In genomic region chrX:1380672-1381233, GRCh38 we compare ENCODE assay signal across 11 cellular contexts. TPM values are rescaled to one million over a fixed set of nuclear protein-coding genes. Genes with fewer than 3 reads are reported as not detected.
DNase-seq lines count a peak whose midpoint lies in the region; ATAC-seq and TF ChIP-seq lines count a peak whose summit lies in the region.
"Had no signal": no experiment of that assay in that cellular context is flagged by ENCODE, and none has a peak within 500 bp of the region (broad histone marks: within the 10 kb centered on the region; RNA-seq: fewer than 3 reads in every experiment).

No MANE protein-coding gene starts in this region.

- no peaks in the 10 kb centered on the region for H3K9me3 Mint-ChIP-seq in CD8-positive, alpha-beta T cell
- peaks cover 0 to 6% (median 0%) of the 10 kb centered on the region in 11 donors for H3K9me3 Mint-ChIP-seq in naive thymus-derived CD4-positive, alpha-beta T cell

- intact Hi-C loops in CD8-positive, alpha-beta T cell (cut with DNase I, micrococcal nuclease), result no loop called here
- intact Hi-C loops in naive thymus-derived CD4-positive, alpha-beta T cell (cut with micrococcal nuclease), result no loop called here

- H3K27me3 Mint-ChIP-seq in CD8-positive, alpha-beta T cell (ENCODE audit: low read depth), result no peaks in the 10 kb centered on the region
- H3K27me3 Mint-ChIP-seq in naive thymus-derived CD4-positive, alpha-beta T cell, result no peaks in the 10 kb centered on the region

- CTCF ChIA-PET in CD8-positive, alpha-beta T cell (lab: Charles Lee), result no interaction called here
- CTCF ChIA-PET in naive thymus-derived CD4-positive, alpha-beta T cell (lab: Charles Lee), result no interaction called here

- in situ Hi-C loops in GM13976 (cut with MboI; ENCODE audit: low sequenced_read_pairs, unreplicated experiment), result loop anchor here (10.0 kb wide), 1 partner anchor 126 kb away; no protein-coding TSS in a partner anchor

- no peak overlapping the region for H3K27ac ChIP-seq in CD8-positive, alpha-beta T cell (ENCODE audit: low read depth, low read length)
- H3K27ac ChIP-seq in VCaP, result peak overlapping the region; percentile 14; the same call in 1 of the 2 replicates
- H3K27ac ChIP-seq in naive thymus-derived CD4-positive, alpha-beta T cell (ENCODE audit: low read depth, low read length), result no peak overlapping the region
- H3K27ac ChIP-seq: breast epithelium had no signal

- POLR2A ChIA-PET in CD8-positive, alpha-beta T cell (lab: Charles Lee), result no interaction called here
- POLR2A ChIA-PET in naive thymus-derived CD4-positive, alpha-beta T cell (lab: Charles Lee), result no interaction called here

- H3K36me3 Mint-ChIP-seq in CD8-positive, alpha-beta T cell, result peaks cover 22% of the 10 kb centered on the region
- peaks cover 0 to 16% (median 11%) of the 10 kb centered on the region in 5 donors for H3K36me3 Mint-ChIP-seq in naive thymus-derived CD4-positive, alpha-beta T cell

- peaks cover 5% of the 10 kb centered on the region for H3K36me3 ChIP-seq in CD8-positive, alpha-beta T cell (ENCODE audit: insufficient read depth, low read length)
- peaks cover 0 to 25% (median 0%) of the 10 kb centered on the region in 3 experiments for H3K36me3 ChIP-seq in naive thymus-derived CD4-positive, alpha-beta T cell (ENCODE audit: control insufficient read depth in 2 of 3, insufficient read depth in 3 of 3, low read length in 3 of 3)
- H3K36me3 ChIP-seq: breast epithelium had no signal

- H3K27me3 ChIP-seq in CD8-positive, alpha-beta T cell (ENCODE audit: insufficient read depth, low read length), result no peaks in the 10 kb centered on the region
- H3K27me3 ChIP-seq in naive thymus-derived CD4-positive, alpha-beta T cell (ENCODE audit: control insufficient read depth in 2 of 2, insufficient read depth in 2 of 2, low read length in 2 of 2), result no peaks in the 10 kb centered on the region
- H3K27me3 ChIP-seq: breast epithelium had no signal

- no peak for TF ChIP-seq CTCF in CD8-positive, alpha-beta T cell (IDR thresholded peaks at IDR 0.05)
- no peak for TF ChIP-seq CTCF in GM13976 (IDR thresholded peaks at IDR 0.05; ENCODE audit: borderline replicate concordance, control extremely low read depth, extremely low read depth, insufficient read depth, missing control alignments)
- TF ChIP-seq CTCF in VCaP (conservative IDR thresholded peaks at IDR 0.05), result no peak

- H3K4me3 ChIP-seq in CD8-positive, alpha-beta T cell (ENCODE audit: low read depth, low read length), result no peak overlapping the region
- H3K4me3 ChIP-seq in naive thymus-derived CD4-positive, alpha-beta T cell (ENCODE audit: low read length), result no peak overlapping the region
- H3K4me3 ChIP-seq: breast epithelium had no signal

- H3K4me1 Mint-ChIP-seq in CD8-positive, alpha-beta T cell (ENCODE audit: low read depth), result peaks cover 5% of the 10 kb centered on the region
- peaks cover 0 to 6% (median 4%) of the 10 kb centered on the region in 7 donors for H3K4me1 Mint-ChIP-seq in naive thymus-derived CD4-positive, alpha-beta T cell

- no peaks in the 10 kb centered on the region for H3K9me3 ChIP-seq in CD8-positive, alpha-beta T cell (ENCODE audit: low read length)
- H3K9me3 ChIP-seq in naive thymus-derived CD4-positive, alpha-beta T cell (ENCODE audit: control insufficient read depth in 2 of 3, low read length in 3 of 3), result no peaks in the 10 kb centered on the region
- H3K9me3 ChIP-seq: breast epithelium had no signal

- peak; percentile 21 for ATAC-seq in CD8-positive, alpha-beta T cell
- ATAC-seq in naive thymus-derived CD4-positive, alpha-beta T cell, result peak; percentile 5
- no peak for ATAC-seq in HG02610 (IDR thresholded peaks at IDR 0.05; ENCODE audit: unreplicated experiment)
- no peak for ATAC-seq in HG03571 (IDR thresholded peaks at IDR 0.05; ENCODE audit: unreplicated experiment)

- H3K4me1 ChIP-seq in CD8-positive, alpha-beta T cell (ENCODE audit: insufficient read depth, low read length), result no peaks in the 10 kb centered on the region
- no peaks in the 10 kb centered on the region for H3K4me1 ChIP-seq in naive thymus-derived CD4-positive, alpha-beta T cell (ENCODE audit: control insufficient read depth in 2 of 2, insufficient read depth in 2 of 2, low read length in 2 of 2)
- H3K4me1 ChIP-seq: breast epithelium had no signal

- no peak overlapping the region for H3K4me3 Mint-ChIP-seq in CD8-positive, alpha-beta T cell
- H3K4me3 Mint-ChIP-seq in naive thymus-derived CD4-positive, alpha-beta T cell, result no peak overlapping the region

- no peak for DNase-seq in CD8-positive, alpha-beta T cell
- DNase-seq in GM13976 (ENCODE audit: low spot score) (peak; percentile 34), NCI-H526 (lab: John Stamatoyannopoulos, UW) (no peak), SW480 (ENCODE audit: low spot score) (no peak)
- DNase-seq in naive thymus-derived CD4-positive, alpha-beta T cell, result no peak
- DNase-seq: DMS153, NCI-H510A had no signal

- H3K27ac Mint-ChIP-seq in CD8-positive, alpha-beta T cell, result no peak overlapping the region
- peak overlapping the region in 1 of 9 donors; percentile 43 for H3K27ac Mint-ChIP-seq in naive thymus-derived CD4-positive, alpha-beta T cell

RNA-seq across cellular contexts. Expression of gene SLC25A6, which starts 11.2 kb away (rescaled TPM):
- 100 to 1,000 TPM; 382 to 404 TPM for total RNA-seq in CD8-positive, alpha-beta T cell
- total RNA-seq in naive thymus-derived CD4-positive, alpha-beta T cell, result 100 to 1,000 TPM; 238 to 341 (median 270) TPM
- polyA plus RNA-seq in naive thymus-derived CD4-positive, alpha-beta T cell, result 100 to 1,000 TPM; 467 to 597 TPM

RNA-seq across cellular contexts. Expression of gene IL3RA, which starts 44.2 kb away (rescaled TPM):
- total RNA-seq in CD8-positive, alpha-beta T cell, result 1 to 10 TPM in 1 of 2 experiments, under 1 TPM in 1; 0.94 to 1.1 TPM
- 10 to 100 TPM in 2 of 5 experiments, 1 to 10 TPM in 1, not detected in 2; 7.9 to 23.7 (median 10.5) TPM for total RNA-seq in naive thymus-derived CD4-positive, alpha-beta T cell
- polyA plus RNA-seq in naive thymus-derived CD4-positive, alpha-beta T cell, result under 1 TPM; 0.12 to 0.16 TPM

Comparison
In these comparisons a context has a peak if more than half of its experiments do, and no peak if none do; other contexts are left out.
1. ATAC-seq: peak in CD8-positive, alpha-beta T cell (single experiment) and naive thymus-derived CD4-positive, alpha-beta T cell (single experiment); none in HG02610 (single experiment) and HG03571 (single experiment).